27 cellular contexts compared by ENCODE assay signal in genomic region chr2:77807531-77808215, GRCh38.
DNase-seq lines count a peak whose midpoint lies in the region; ATAC-seq and TF ChIP-seq lines count a peak whose summit lies in the region.
"Had no signal": no experiment of that assay in that cellular context is flagged by ENCODE, and none has a peak within 500 bp of the region (broad histone marks: within the 10 kb centered on the region; RNA-seq: fewer than 3 reads in every experiment).

No MANE protein-coding gene starts in this region.

- WGBS in lower leg skin, 2 donors: 62 to 72% methylated on average over 7 of the region's 7 CpGs

- H3K9me3 ChIP-seq in A673 (ENCODE audit: low read depth, low read length, poor library complexity, severe bottlenecking): no peaks in the 10 kb centered on the region
- H3K9me3 ChIP-seq: transverse colon had no signal

- no peak for TF ChIP-seq POLR2A in lower leg skin (IDR thresholded peaks at IDR 0.05)

- H3K27ac ChIP-seq in A673 (ENCODE audit: low read depth, low read length, poor library complexity, severe bottlenecking): no peak overlapping the region
- H3K27ac ChIP-seq: A549, cardiac muscle cell, coronary artery, foreskin keratinocyte, lower lobe of right lung, transverse colon had no signal

- TF ChIP-seq CTCF in A673 (conservative IDR thresholded peaks at IDR 0.05; ENCODE audit: low read depth, low read length) (no peak), mesothelial cell of epicardium (IDR thresholded peaks at IDR 0.05; ENCODE audit: unreplicated experiment) (no peak), lower leg skin (IDR thresholded peaks at IDR 0.05) (no peak)

- no peaks in the 10 kb centered on the region for H3K36me3 ChIP-seq in A673 (ENCODE audit: insufficient read depth, low read length, poor library complexity, severe bottlenecking)
- H3K36me3 ChIP-seq: cardiac muscle cell, lower lobe of right lung, transverse colon had no signal

- peaks cover 27% of the 10 kb centered on the region for H3K36me3 Mint-ChIP-seq in mesothelial cell of epicardium
- H3K36me3 Mint-ChIP-seq: activated naive CD4-positive, alpha-beta T cell treated with anti-CD3 and anti-CD28 coated beads, Interleukin-2, amount 50 U/mL, for 24 hours had no signal

- no peaks in the 10 kb centered on the region for H3K27me3 Mint-ChIP-seq in mesothelial cell of epicardium (ENCODE audit: low read depth)
- H3K27me3 Mint-ChIP-seq: activated naive CD4-positive, alpha-beta T cell treated with anti-CD3 and anti-CD28 coated beads, Interleukin-2, amount 50 U/mL, for 24 hours; B cell; effector memory CD8-positive, alpha-beta T cell had no signal

- CTCF ChIA-PET in A673 (lab: Charles Lee): no interaction called here

- POLR2A ChIA-PET in A673 (lab: Charles Lee; ENCODE audit: low non-redundant PET): no interaction called here

- H3K27me3 ChIP-seq in A673 (replicated peaks; ENCODE audit: insufficient read depth, low read depth, low read length, poor library complexity): no peaks in the 10 kb centered on the region
- H3K27me3 ChIP-seq: cardiac muscle cell, foreskin keratinocyte, transverse colon had no signal

- BruUV-seq in A673 (replicated peaks; lab: Mats Ljungman, UMichigan): no TSS peak

- H3K4me1 Mint-ChIP-seq in mesothelial cell of epicardium: peaks cover 27% of the 10 kb centered on the region
- H3K4me1 Mint-ChIP-seq: activated naive CD4-positive, alpha-beta T cell treated with anti-CD3 and anti-CD28 coated beads, Interleukin-2, amount 50 U/mL, for 24 hours; B cell; neural crest cell had no signal

- H3K4me3 Mint-ChIP-seq in mesothelial cell of epicardium: no peak overlapping the region
- H3K4me3 Mint-ChIP-seq: activated naive CD4-positive, alpha-beta T cell treated with anti-CD3 and anti-CD28 coated beads, Interleukin-2, amount 50 U/mL, for 24 hours; B cell; effector memory CD8-positive, alpha-beta T cell; neural crest cell had no signal

- intact Hi-C loops in A673 (cut with micrococcal nuclease; ENCODE audit: unreplicated experiment): no loop called here
- intact Hi-C loops in lower leg skin (cut with DNase I; ENCODE audit: low total_unique reads): no loop called here

- peak overlapping the region; percentile 93 for H3K27ac Mint-ChIP-seq in mesothelial cell of epicardium
- H3K27ac Mint-ChIP-seq: activated naive CD4-positive, alpha-beta T cell treated with anti-CD3 and anti-CD28 coated beads, Interleukin-2, amount 50 U/mL, for 24 hours; B cell; effector memory CD8-positive, alpha-beta T cell had no signal

- H3K4me3 ChIP-seq in A673 (ENCODE audit: low read depth, low read length, poor library complexity, severe bottlenecking): no peak overlapping the region
- H3K4me3 ChIP-seq in lower leg skin (ENCODE audit: low read depth, poor library complexity, severe bottlenecking): no peak overlapping the region
- H3K4me3 ChIP-seq: A549, cardiac muscle cell, coronary artery, lower lobe of right lung, transverse colon had no signal

- DNase-seq in A673 (ENCODE audit: low spot score): peak; percentile 52
- DNase-seq in HT1080 (ENCODE audit: low read depth): peak; percentile 88
- peak; percentile 28 for DNase-seq in T1000 (lab: John Stamatoyannopoulos, UW)
- peak in 1 of 2 experiments; percentile 42 for DNase-seq in mesothelial cell of epicardium (ENCODE audit: low spot score in 2 of 2, unreplicated experiment in 2 of 2)
- DNase-seq in SHP77 (lab: John Stamatoyannopoulos, UW): no peak
- no peak for DNase-seq in activated CD8-positive, alpha-beta memory T cell treated with anti-CD3 and anti-CD28 coated beads, Interleukin-2, amount 50 U/mL, for 4 hours
- no peak for DNase-seq in lower leg skin (ENCODE audit: low spot score in 2 of 2)
- DNase-seq: activated CD4-positive, alpha-beta T cell treated with anti-CD3 and anti-CD28 coated beads for 48 hours; anterior cingulate cortex; effector memory CD8-positive, alpha-beta T cell; hypothalamus; lower lobe of right lung; NCI-H1694 treated with DMSO at 0.1 percent for 48 hours; NCI-H2171; NCI-H526 treated with DMSO at 0.1 percent for 48 hours; SW 1271; transverse colon had no signal

- H3K4me1 ChIP-seq in A673 (ENCODE audit: insufficient read depth, low read length, poor library complexity, severe bottlenecking): no peaks in the 10 kb centered on the region
- H3K4me1 ChIP-seq: A549, foreskin keratinocyte, lower lobe of right lung, transverse colon had no signal

- ATAC-seq in GM19455 (IDR thresholded peaks at IDR 0.05; ENCODE audit: unreplicated experiment): no peak
- ATAC-seq: A549; effector memory CD8-positive, alpha-beta T cell; esophagus mucosa; foreskin keratinocyte; lower lobe of right lung; Right ventricle myocardium inferior had no signal

- H3K9me3 Mint-ChIP-seq in mesothelial cell of epicardium: peaks cover 38% of the 10 kb centered on the region

Comparison
In these comparisons a context has a peak if more than half of its experiments do, and no peak if none do; other contexts are left out.
1. DNase-seq: peak in A673 (single experiment), HT1080 (single experiment) and T1000 (single experiment); none in SHP77 (0 of 2), activated CD8-positive, alpha-beta memory T cell treated with anti-CD3 and anti-CD28 coated beads, Interleukin-2, amount 50 U/mL, for 4 hours (single experiment) and lower leg skin (0 of 2).